In genomic region chr1:204424621-204425020, GRCh38 we compare ENCODE assay signal across 17 cellular contexts. TPM values are rescaled to one million over a fixed set of nuclear protein-coding genes. Genes with fewer than 3 reads are reported as not detected.
DNase-seq lines count a peak whose midpoint lies in the region; ATAC-seq and TF ChIP-seq lines count a peak whose summit lies in the region.
"Had no signal": no experiment of that assay in that cellular context is flagged by ENCODE, and none has a peak within 500 bp of the region (broad histone marks: within the 10 kb centered on the region; RNA-seq: fewer than 3 reads in every experiment).

No MANE protein-coding gene starts in this region.

- H3K27me3 Mint-ChIP-seq in activated CD8-positive, alpha-beta memory T cell treated with anti-CD3 and anti-CD28 coated beads, Interleukin-2, amount 10 ng/mL, durations not matched to agents 7 days and 5 days = no peaks in the 10 kb centered on the region
- no peaks in the 10 kb centered on the region for H3K27me3 Mint-ChIP-seq in activated T-helper 17 cell treated with anti-CD3 and anti-CD28 coated beads, Interleukin-2, amount 50 U/mL, for 72 hours
- H3K27me3 Mint-ChIP-seq: CD8-positive, alpha-beta memory T cell had no signal

- no peak for ATAC-seq in activated CD8-positive, alpha-beta memory T cell treated with anti-CD3 and anti-CD28 coated beads, Interleukin-2, amount 10 ng/mL, durations not matched to agents 7 days and 5 days
- ATAC-seq in activated T-helper 17 cell treated with anti-CD3 and anti-CD28 coated beads, Interleukin-2, amount 50 U/mL, for 72 hours (replicated peaks) = no peak
- no peak for ATAC-seq in GM21381 (IDR thresholded peaks at IDR 0.05; ENCODE audit: unreplicated experiment)

- TF ChIP-seq CTCF in stomach (IDR thresholded peaks at IDR 0.05) = no peak

- H3K36me3 ChIP-seq in stomach = peaks cover 24 to 84% (median 77%) of the 10 kb centered on the region in 4 donors

- H3K9me3 Mint-ChIP-seq in activated CD8-positive, alpha-beta memory T cell treated with anti-CD3 and anti-CD28 coated beads, Interleukin-2, amount 10 ng/mL, durations not matched to agents 7 days and 5 days (ENCODE audit: low read depth) = no peaks in the 10 kb centered on the region
- H3K9me3 Mint-ChIP-seq in activated T-helper 17 cell treated with anti-CD3 and anti-CD28 coated beads, Interleukin-2, amount 50 U/mL, for 72 hours = no peaks in the 10 kb centered on the region
- H3K9me3 Mint-ChIP-seq: CD8-positive, alpha-beta memory T cell had no signal

- intact Hi-C loops in stomach (cut with DNase I; ENCODE audit: low total_unique reads) = no loop called here

- H3K9me3 ChIP-seq in stomach = no peaks in the 10 kb centered on the region
- H3K9me3 ChIP-seq: BLaER1, Caco-2 had no signal

- 89 to 93% (median 92%) methylated on average over 9 to 10 of the region's 10 CpGs for WGBS in stomach, 5 donors

- peaks cover 15% of the 10 kb centered on the region for H3K36me3 Mint-ChIP-seq in activated CD8-positive, alpha-beta memory T cell treated with anti-CD3 and anti-CD28 coated beads, Interleukin-2, amount 10 ng/mL, durations not matched to agents 7 days and 5 days
- H3K36me3 Mint-ChIP-seq in activated T-helper 17 cell treated with anti-CD3 and anti-CD28 coated beads, Interleukin-2, amount 50 U/mL, for 72 hours (ENCODE audit: low read depth) = peaks cover 80% of the 10 kb centered on the region

- no peak overlapping the region for H3K27ac ChIP-seq in stomach
- H3K27ac ChIP-seq: 22Rv1, BLaER1, GM23248 had no signal

- peaks cover 6% of the 10 kb centered on the region for H3K4me1 Mint-ChIP-seq in activated CD8-positive, alpha-beta memory T cell treated with anti-CD3 and anti-CD28 coated beads, Interleukin-2, amount 10 ng/mL, durations not matched to agents 7 days and 5 days
- peaks cover 14% of the 10 kb centered on the region for H3K4me1 Mint-ChIP-seq in activated T-helper 17 cell treated with anti-CD3 and anti-CD28 coated beads, Interleukin-2, amount 50 U/mL, for 72 hours

- DNase-seq in activated CD8-positive, alpha-beta memory T cell treated with anti-CD3 and anti-CD28 coated beads for 24 hours = peak; percentile 38
- DNase-seq in activated CD8-positive, alpha-beta memory T cell treated with anti-CD3 and anti-CD28 coated beads, Interleukin-2, amount 10 ng/mL, durations not matched to agents 7 days and 5 days = no peak
- DNase-seq in islet precursor cell (peak; percentile 43), stomach (peak; percentile 18), NCI-H526 treated with DMSO at 0.1 percent for 48 hours (lab: John Stamatoyannopoulos, UW) (no peak)
- DNase-seq in stimulated activated CD4-positive, alpha-beta T cell treated with anti-CD3 and anti-CD28 coated beads, Interleukin-4, amount 100 ng/mL, for 4 hours = no peak
- DNase-seq: AML-193; Caco-2; CD8-positive, alpha-beta memory T cell; DND-41; GF-D8; GM23248; H7 had no signal

- H3K4me3 Mint-ChIP-seq in activated CD8-positive, alpha-beta memory T cell treated with anti-CD3 and anti-CD28 coated beads, Interleukin-2, amount 10 ng/mL, durations not matched to agents 7 days and 5 days = no peak overlapping the region
- no peak overlapping the region for H3K4me3 Mint-ChIP-seq in activated T-helper 17 cell treated with anti-CD3 and anti-CD28 coated beads, Interleukin-2, amount 50 U/mL, for 72 hours
- H3K4me3 Mint-ChIP-seq: CD8-positive, alpha-beta memory T cell had no signal

- no peak for TF ChIP-seq POLR2A in stomach (IDR thresholded peaks at IDR 0.05)

- CTCF ChIA-PET in activated CD8-positive, alpha-beta memory T cell treated with anti-CD3 and anti-CD28 coated beads, Interleukin-2, amount 10 ng/mL, durations not matched to agents 7 days and 5 days (lab: Charles Lee) = interaction anchor here (0.9 to 16.1 kb wide), 2 partner anchors 23 to 77 kb away, joined by 4 to 174 read pairs; no protein-coding TSS in a partner anchor

- H3K4me1 ChIP-seq in stomach = peaks cover 0 to 20% (median under 1%) of the 10 kb centered on the region in 4 donors
- H3K4me1 ChIP-seq: BLaER1, Caco-2 had no signal

- no peaks in the 10 kb centered on the region for H3K27me3 ChIP-seq in stomach
- H3K27me3 ChIP-seq: BLaER1 had no signal

- no peak overlapping the region for H3K27ac Mint-ChIP-seq in activated CD8-positive, alpha-beta memory T cell treated with anti-CD3 and anti-CD28 coated beads, Interleukin-2, amount 10 ng/mL, durations not matched to agents 7 days and 5 days
- H3K27ac Mint-ChIP-seq in activated T-helper 17 cell treated with anti-CD3 and anti-CD28 coated beads, Interleukin-2, amount 50 U/mL, for 72 hours = peak overlapping the region; percentile 65
- H3K27ac Mint-ChIP-seq: CD8-positive, alpha-beta memory T cell had no signal

- no peak overlapping the region for H3K4me3 ChIP-seq in stomach
- H3K4me3 ChIP-seq: BLaER1, GM23248 had no signal

- TF ChIP-seq EP300 in stomach (IDR thresholded peaks at IDR 0.05) = no peak

RNA-seq across cellular contexts. Expression of gene PPP1R15B, which starts 13.0 kb away (rescaled TPM):
- total RNA-seq in activated CD8-positive, alpha-beta memory T cell treated with anti-CD3 and anti-CD28 coated beads, Interleukin-2, amount 10 ng/mL, durations not matched to agents 7 days and 5 days = 10 to 100 TPM; 75.5 to 81.7 TPM
- 10 to 100 TPM; 63.9 to 71.6 TPM for total RNA-seq in activated T-helper 17 cell treated with anti-CD3 and anti-CD28 coated beads, Interleukin-2, amount 50 U/mL, for 72 hours
- total RNA-seq in stomach = 10 to 100 TPM; 19.8 to 74.4 (median 51.6) TPM
- 10 to 100 TPM in 1 of 3 donors, 1 to 10 TPM in 2; 6.5 to 11.1 (median 9.3) TPM for polyA plus RNA-seq in stomach

Comparison
In these comparisons a context has a peak if more than half of its experiments do, and no peak if none do; other contexts are left out.
1. DNase-seq: peak in activated CD8-positive, alpha-beta memory T cell treated with anti-CD3 and anti-CD28 coated beads for 24 hours (single experiment), islet precursor cell (single experiment) and stomach (single experiment); none in activated CD8-positive, alpha-beta memory T cell treated with anti-CD3 and anti-CD28 coated beads, Interleukin-2, amount 10 ng/mL, durations not matched to agents 7 days and 5 days (single experiment), NCI-H526 treated with DMSO at 0.1 percent for 48 hours (single experiment) and stimulated activated CD4-positive, alpha-beta T cell treated with anti-CD3 and anti-CD28 coated beads, Interleukin-4, amount 100 ng/mL, for 4 hours (0 of 2).